Comparison of ENCODE assay signal across 1 cellular context in the genomic region with DNA sequence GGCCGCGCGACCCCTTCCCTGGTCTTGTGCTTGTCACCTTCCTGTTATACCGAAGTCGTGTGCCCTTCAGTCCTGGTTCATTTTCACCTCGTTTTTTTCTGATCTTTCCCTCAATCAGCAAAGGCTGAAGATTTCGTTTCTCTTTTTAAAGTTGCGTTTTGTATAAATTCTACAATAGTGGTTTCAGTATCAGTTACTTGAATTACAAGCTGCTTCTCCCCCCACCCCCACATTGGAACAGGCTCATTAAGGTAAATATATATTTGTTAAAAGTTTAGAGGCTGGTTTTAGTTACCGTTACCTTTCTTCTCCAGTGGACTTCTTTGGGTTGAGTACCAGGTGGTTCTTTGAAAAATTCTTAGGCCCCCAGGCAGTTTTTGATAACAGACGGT.
TF ChIP-seq lines count a peak whose summit lies in the region.

No MANE protein-coding gene starts in this region.

TF ChIP-seq in GM12878, 131 proteins besides CTCF, POLR2A, EP300 and RAD21 (continued from another document):
- TF ChIP-seq, protein P1, sequence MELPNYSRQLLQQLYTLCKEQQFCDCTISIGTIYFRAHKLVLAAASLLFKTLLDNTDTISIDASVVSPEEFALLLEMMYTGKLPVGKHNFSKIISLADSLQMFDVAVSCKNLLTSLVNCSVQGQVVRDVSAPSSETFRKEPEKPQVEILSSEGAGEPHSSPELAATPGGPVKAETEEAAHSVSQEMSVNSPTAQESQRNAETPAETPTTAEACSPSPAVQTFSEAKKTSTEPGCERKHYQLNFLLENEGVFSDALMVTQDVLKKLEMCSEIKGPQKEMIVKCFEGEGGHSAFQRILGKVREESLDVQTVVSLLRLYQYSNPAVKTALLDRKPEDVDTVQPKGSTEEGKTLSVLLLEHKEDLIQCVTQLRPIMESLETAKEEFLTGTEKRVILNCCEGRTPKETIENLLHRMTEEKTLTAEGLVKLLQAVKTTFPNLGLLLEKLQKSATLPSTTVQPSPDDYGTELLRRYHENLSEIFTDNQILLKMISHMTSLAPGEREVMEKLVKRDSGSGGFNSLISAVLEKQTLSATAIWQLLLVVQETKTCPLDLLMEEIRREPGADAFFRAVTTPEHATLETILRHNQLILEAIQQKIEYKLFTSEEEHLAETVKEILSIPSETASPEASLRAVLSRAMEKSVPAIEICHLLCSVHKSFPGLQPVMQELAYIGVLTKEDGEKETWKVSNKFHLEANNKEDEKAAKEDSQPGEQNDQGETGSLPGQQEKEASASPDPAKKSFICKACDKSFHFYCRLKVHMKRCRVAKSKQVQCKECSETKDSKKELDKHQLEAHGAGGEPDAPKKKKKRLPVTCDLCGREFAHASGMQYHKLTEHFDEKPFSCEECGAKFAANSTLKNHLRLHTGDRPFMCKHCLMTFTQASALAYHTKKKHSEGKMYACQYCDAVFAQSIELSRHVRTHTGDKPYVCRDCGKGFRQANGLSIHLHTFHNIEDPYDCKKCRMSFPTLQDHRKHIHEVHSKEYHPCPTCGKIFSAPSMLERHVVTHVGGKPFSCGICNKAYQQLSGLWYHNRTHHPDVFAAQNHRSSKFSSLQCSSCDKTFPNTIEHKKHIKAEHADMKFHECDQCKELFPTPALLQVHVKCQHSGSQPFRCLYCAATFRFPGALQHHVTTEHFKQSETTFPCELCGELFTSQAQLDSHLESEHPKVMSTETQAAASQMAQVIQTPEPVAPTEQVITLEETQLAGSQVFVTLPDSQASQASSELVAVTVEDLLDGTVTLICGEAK (IDR thresholded peaks at IDR 0.05; ENCODE audit: borderline replicate concordance): no peak
- TF ChIP-seq SMAD5 (IDR thresholded peaks at IDR 0.05; ENCODE audit: low read depth): no peak
- no peak; the same call in 1 of the 2 replicates for TF ChIP-seq LARP7 (IDR thresholded peaks at IDR 0.05)
- TF ChIP-seq BHLHE40 (IDR thresholded peaks at IDR 0.05; ENCODE audit: borderline replicate concordance in 1 of 2, low read depth in 2 of 2, low read length in 1 of 2): peak in 1 of 2 experiments; percentile 92; a peak in 2 of 4 replicates
TF ChIP-seq in GM12878: peak in this region for 36.
